ENCODE assay signal across 8 cellular contexts in the genomic region with DNA sequence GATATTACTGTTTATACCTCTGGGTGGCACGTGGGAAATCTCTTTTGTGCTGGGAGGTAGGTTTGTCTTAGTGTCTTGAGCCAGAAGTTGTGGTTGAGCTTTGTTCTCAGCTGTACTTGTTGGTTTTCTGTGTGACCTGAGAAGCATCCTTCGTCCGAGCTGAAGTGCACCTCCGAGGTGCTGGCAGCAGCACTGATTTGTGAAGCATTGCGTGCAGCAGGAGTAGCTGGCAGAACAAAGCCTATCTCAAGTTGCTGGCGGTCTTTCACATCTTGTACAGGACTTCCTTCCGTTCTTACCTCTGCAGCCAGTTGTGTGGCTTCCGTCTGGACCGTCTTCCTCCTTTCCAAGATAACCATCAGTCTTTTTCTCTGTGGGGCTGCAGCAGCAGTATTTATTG. TPM values are rescaled to one million over a fixed set of nuclear protein-coding genes. Genes with fewer than 3 reads are reported as not detected.
DNase-seq lines count a peak whose midpoint lies in the region; ATAC-seq and TF ChIP-seq lines count a peak whose summit lies in the region.

No MANE protein-coding gene starts in this region.

- H3K4me3 Mint-ChIP-seq in naive thymus-derived CD4-positive, alpha-beta T cell = peak overlapping the region; percentile 83 to 99 (median 92)

- ATAC-seq in naive thymus-derived CD4-positive, alpha-beta T cell = peak; percentile 53
- ATAC-seq in sciatic nerve (no peak), HG03378 (IDR thresholded peaks at IDR 0.05; ENCODE audit: unreplicated experiment) (no peak)

- H3K9me3 Mint-ChIP-seq in naive thymus-derived CD4-positive, alpha-beta T cell = peaks cover 0 to 1% (median 0%) of the 10 kb centered on the region in 11 donors

- peak; percentile 55 for DNase-seq in astrocyte of the hippocampus (ENCODE audit: low read depth, low spot score)
- DNase-seq in naive thymus-derived CD4-positive, alpha-beta T cell = peak in 8 of 9 donors; percentile 42 to 82 (median 74)
- no peak for DNase-seq in sciatic nerve (ENCODE audit: low spot score)
- no peak for DNase-seq in NCI-H524 treated with DMSO at 0.1 percent for 48 hours (lab: John Stamatoyannopoulos, UW)
- no peak for DNase-seq in GM03348 (ENCODE audit: low spot score)

- H3F3A ChIP-seq in OCI-LY1 (ENCODE audit: insufficient read depth, low read length) = no peaks in the 10 kb centered on the region; the same call in 1 of the 2 replicates

- H3K36me3 ChIP-seq in OCI-LY1 (ENCODE audit: insufficient read depth, low read length) = no peaks in the 10 kb centered on the region
- no peaks in the 10 kb centered on the region for H3K36me3 ChIP-seq in naive thymus-derived CD4-positive, alpha-beta T cell (ENCODE audit: control insufficient read depth in 2 of 3, insufficient read depth in 3 of 3, low read length in 3 of 3)

- peaks cover 0 to 6% (median 0%) of the 10 kb centered on the region in 5 donors for H3K27me3 Mint-ChIP-seq in naive thymus-derived CD4-positive, alpha-beta T cell

- H3K27me3 ChIP-seq in OCI-LY1 (ENCODE audit: insufficient read depth, low read length) = no peaks in the 10 kb centered on the region
- no peaks in the 10 kb centered on the region for H3K27me3 ChIP-seq in naive thymus-derived CD4-positive, alpha-beta T cell (ENCODE audit: control insufficient read depth in 2 of 2, insufficient read depth in 2 of 2, low read length in 2 of 2)

- peak overlapping the region; percentile 38 to 99 (median 94) for H3K27ac Mint-ChIP-seq in naive thymus-derived CD4-positive, alpha-beta T cell

- peaks cover 80% of the 10 kb centered on the region for H3K4me1 ChIP-seq in OCI-LY1 (ENCODE audit: insufficient read depth, low read length, severe bottlenecking)
- peaks cover 55 to 73% of the 10 kb centered on the region in 2 donors for H3K4me1 ChIP-seq in naive thymus-derived CD4-positive, alpha-beta T cell (ENCODE audit: control insufficient read depth in 2 of 2, insufficient read depth in 2 of 2, low read length in 2 of 2)

- no peak overlapping the region for H2AFZ ChIP-seq in OCI-LY1 (ENCODE audit: low read length)

- H4K20me1 ChIP-seq in OCI-LY1 (ENCODE audit: insufficient read depth, low read length) = no peaks in the 10 kb centered on the region

- H3K4me1 Mint-ChIP-seq in naive thymus-derived CD4-positive, alpha-beta T cell = peaks cover 69 to 83% (median 76%) of the 10 kb centered on the region in 7 donors

- H3K79me2 ChIP-seq in OCI-LY1 (ENCODE audit: insufficient read depth, low read length) = peaks cover 87% of the 10 kb centered on the region

- peak overlapping the region; percentile 97; the same call in 1 of the 2 replicates for H3K9ac ChIP-seq in OCI-LY1 (ENCODE audit: low read length)

- H3K27ac ChIP-seq in OCI-LY1 (ENCODE audit: low read depth, low read length, poor library complexity, severe bottlenecking) = peak overlapping the region; percentile 94
- peak overlapping the region; percentile 93 for H3K27ac ChIP-seq in naive thymus-derived CD4-positive, alpha-beta T cell (ENCODE audit: low read depth, low read length)

- H3K9me3 ChIP-seq in OCI-LY1 (ENCODE audit: low read length) = no peaks in the 10 kb centered on the region
- no peaks in the 10 kb centered on the region for H3K9me3 ChIP-seq in naive thymus-derived CD4-positive, alpha-beta T cell (ENCODE audit: control insufficient read depth in 2 of 3, low read length in 3 of 3)

- POLR2A ChIA-PET in naive thymus-derived CD4-positive, alpha-beta T cell (lab: Charles Lee) = interaction anchor here (0.6 to 5.6 kb wide), 16 partner anchors 8 to 610 kb away, joined by 3 to 64 read pairs (median 3); a partner anchor contains a TSS

- CTCF ChIA-PET in naive thymus-derived CD4-positive, alpha-beta T cell (lab: Charles Lee) = interaction anchor here (0.9 to 1.7 kb wide), 6 partner anchors 9 to 219 kb away, joined by 3 to 14 read pairs (median 4); no protein-coding TSS in a partner anchor

- intact Hi-C loops in naive thymus-derived CD4-positive, alpha-beta T cell (cut with micrococcal nuclease) = loop anchor here (1.0 to 10.0 kb wide), 14 partner anchors 8 to 1547 kb away; a partner anchor contains a TSS
- intact Hi-C loops in sciatic nerve (cut with DNase I) = no loop called here

- peaks cover 0 to 30% (median 0%) of the 10 kb centered on the region in 5 donors for H3K36me3 Mint-ChIP-seq in naive thymus-derived CD4-positive, alpha-beta T cell

- peak overlapping the region; percentile 94 for H3K4me2 ChIP-seq in OCI-LY1 (ENCODE audit: low read length)

- no peaks in the 10 kb centered on the region for H3K9me2 ChIP-seq in OCI-LY1 (ENCODE audit: low read depth, low read length)

- H3K4me3 ChIP-seq in GM12875 (ENCODE audit: low read depth, low read length) (peak overlapping the region; percentile 14), OCI-LY1 (ENCODE audit: low read depth, low read length, poor library complexity, severe bottlenecking) (peak overlapping the region; percentile 97)
- H3K4me3 ChIP-seq in naive thymus-derived CD4-positive, alpha-beta T cell (ENCODE audit: low read length) = peak overlapping the region; percentile 30

- TF ChIP-seq CTCF in GM12875 (IDR thresholded peaks at IDR 0.05; ENCODE audit: borderline replicate concordance, insufficient read depth, low read depth, low read length) (no peak), OCI-LY1 (IDR thresholded peaks at IDR 0.05; ENCODE audit: low read length) (no peak)

RNA-seq across cellular contexts. Expression of a gene that starts 4.3 kb away (rescaled TPM):
- 100 to 1,000 TPM; 208 to 382 (median 272) TPM for total RNA-seq in naive thymus-derived CD4-positive, alpha-beta T cell
- 10 to 100 TPM; 29.8 to 62.4 TPM for polyA plus RNA-seq in naive thymus-derived CD4-positive, alpha-beta T cell
- total RNA-seq in sciatic nerve = 252 TPM

Comparison
In these comparisons a context has a peak if more than half of its experiments do, and no peak if none do; other contexts are left out.
1. H3K4me3 ChIP-seq: peak in every context shown above with its lines; median percentile 97 in OCI-LY1; 30 in naive thymus-derived CD4-positive, alpha-beta T cell; 14 in GM12875.
2. DNase-seq: peak in astrocyte of the hippocampus (single experiment) and naive thymus-derived CD4-positive, alpha-beta T cell (8 of 9); none in sciatic nerve (single experiment), NCI-H524 treated with DMSO at 0.1 percent for 48 hours (single experiment) and GM03348 (single experiment).